8 cellular contexts compared by ENCODE assay signal in genomic region chr7:115009736-115010435, GRCh38.
A peak's percentile ranks its signal among the peaks of the same experiment; 100 is the strongest.
DNase-seq lines count a peak whose midpoint lies in the region; ATAC-seq and TF ChIP-seq lines count a peak whose summit lies in the region.
"Had no signal": no experiment of that assay in that cellular context is flagged by ENCODE, and none has a peak within 500 bp of the region (broad histone marks: within the 10 kb centered on the region; RNA-seq: fewer than 3 reads in every experiment).

No MANE protein-coding gene starts in this region.

- in situ Hi-C loops in KBM-7 (cut with MboI; ENCODE audit: low pct_unique_long_range_greater_than_20kb, low sequenced_read_pairs), result no loop called here

- H3K4me3 ChIP-seq in GM23338 (no peak overlapping the region), stomach (no peak overlapping the region)

- peak overlapping the region; percentile 47 for H3K4me2 ChIP-seq in GM23338

- intact Hi-C loops in left colon (cut with DNase I, micrococcal nuclease) (no loop called here), stomach (cut with DNase I; ENCODE audit: low total_unique reads) (no loop called here)

- H3K36me3 Mint-ChIP-seq in GM23338 (ENCODE audit: low read depth), result no peaks in the 10 kb centered on the region
- H3K36me3 Mint-ChIP-seq in activated naive CD8-positive, alpha-beta T cell, result peaks cover 18% of the 10 kb centered on the region

- no peak for TF ChIP-seq CTCF in GM23338 (conservative IDR thresholded peaks at IDR 0.05; ENCODE audit: low read depth in 2 of 2)
- TF ChIP-seq CTCF in stomach (IDR thresholded peaks at IDR 0.05), result no peak

- H3K4me1 ChIP-seq in GM23338 (ENCODE audit: insufficient read depth), result peaks cover 47% of the 10 kb centered on the region
- H3K4me1 ChIP-seq in stomach, result peaks cover 6 to 34% (median 25%) of the 10 kb centered on the region in 4 donors

- H3K27me3 ChIP-seq in GM23338 (ENCODE audit: insufficient read depth), result no peaks in the 10 kb centered on the region
- H3K27me3 ChIP-seq in stomach, result no peaks in the 10 kb centered on the region

- no peak overlapping the region for H3K4me3 Mint-ChIP-seq in GM23338
- H3K4me3 Mint-ChIP-seq in activated naive CD8-positive, alpha-beta T cell, result peak overlapping the region; percentile 73

- no peaks in the 10 kb centered on the region for H4K20me1 ChIP-seq in GM23338 (replicated peaks; ENCODE audit: insufficient read depth)

- H2AFZ ChIP-seq in GM23338, result no peak overlapping the region

- peaks cover 3% of the 10 kb centered on the region for H3K27me3 Mint-ChIP-seq in GM23338 (ENCODE audit: insufficient read depth, low read depth, poor library complexity)
- H3K27me3 Mint-ChIP-seq in activated naive CD8-positive, alpha-beta T cell, result no peaks in the 10 kb centered on the region

- no peak overlapping the region for H3K27ac Mint-ChIP-seq in GM23338
- H3K27ac Mint-ChIP-seq in activated naive CD8-positive, alpha-beta T cell, result peak overlapping the region; percentile 90

- DNase-seq in GM23338 (ENCODE audit: low spot score) (no peak), left colon (no peak), stomach (no peak), KBM-7 (no peak), hypothalamus (lab: John Stamatoyannopoulos, UW) (no peak), NCI-H82 treated with DMSO at 0.1 percent for 48 hours (lab: John Stamatoyannopoulos, UW; ENCODE audit: unreplicated experiment) (no peak)
- DNase-seq: Karpas-422 had no signal

- TF ChIP-seq EP300 in stomach (IDR thresholded peaks at IDR 0.05), result no peak

- no peaks in the 10 kb centered on the region for H3F3A ChIP-seq in GM23338 (replicated peaks; ENCODE audit: low read depth)

- peaks cover 45% of the 10 kb centered on the region for H3K4me1 Mint-ChIP-seq in GM23338
- peaks cover 87% of the 10 kb centered on the region for H3K4me1 Mint-ChIP-seq in activated naive CD8-positive, alpha-beta T cell (ENCODE audit: low read depth)

- WGBS in stomach, 5 donors, result 59 to 86% (median 74%) methylated on average over 1 of the region's 1 CpG

- H3K9me3 Mint-ChIP-seq in GM23338, result no peaks in the 10 kb centered on the region
- no peaks in the 10 kb centered on the region for H3K9me3 Mint-ChIP-seq in activated naive CD8-positive, alpha-beta T cell (ENCODE audit: low read depth)

- no peaks in the 10 kb centered on the region for H3K79me2 ChIP-seq in GM23338 (replicated peaks; ENCODE audit: insufficient read depth)

- ATAC-seq in GM23338 (no peak), left colon (peak; percentile 42)

- H3K36me3 ChIP-seq in GM23338 (ENCODE audit: insufficient read depth) (no peaks in the 10 kb centered on the region), stomach (no peaks in the 10 kb centered on the region)

- no peaks in the 10 kb centered on the region for H3K9me3 ChIP-seq in stomach

- no peak for TF ChIP-seq POLR2A in stomach (IDR thresholded peaks at IDR 0.05)

- H3K27ac ChIP-seq in GM23338 (ENCODE audit: low read depth) (no peak overlapping the region), stomach (peak overlapping the region in 3 of 5 donors; percentile 43 to 64 (median 61))

- H3K9me2 ChIP-seq in GM23338 (ENCODE audit: insufficient read depth), result no peaks in the 10 kb centered on the region

TF ChIP-seq in GM23338, 12 proteins besides CTCF, POLR2A, EP300 and RAD21 (continues in another document):
- TF ChIP-seq ZNF331 (CRISPR knock-in tag; IDR thresholded peaks at IDR 0.05; ENCODE audit: low read depth) (no peak), CREB1 (CRISPR knock-in tag; IDR thresholded peaks at IDR 0.05; ENCODE audit: low read depth) (no peak), ETS1 (IDR thresholded peaks at IDR 0.05) (no peak), POLR2AphosphoS5 (IDR thresholded peaks at IDR 0.05; ENCODE audit: low read depth) (no peak), EZH2phosphoT487 (IDR thresholded peaks at IDR 0.05; ENCODE audit: unreplicated experiment) (no peak), ZNF114 (CRISPR knock-in tag; IDR thresholded peaks at IDR 0.05) (no peak), REST (IDR thresholded peaks at IDR 0.05; ENCODE audit: unreplicated experiment) (no peak), STAT1 (IDR thresholded peaks at IDR 0.05; ENCODE audit: unreplicated experiment) (no peak)
